ENCODE assay signal across 14 cellular contexts in the genomic region with DNA sequence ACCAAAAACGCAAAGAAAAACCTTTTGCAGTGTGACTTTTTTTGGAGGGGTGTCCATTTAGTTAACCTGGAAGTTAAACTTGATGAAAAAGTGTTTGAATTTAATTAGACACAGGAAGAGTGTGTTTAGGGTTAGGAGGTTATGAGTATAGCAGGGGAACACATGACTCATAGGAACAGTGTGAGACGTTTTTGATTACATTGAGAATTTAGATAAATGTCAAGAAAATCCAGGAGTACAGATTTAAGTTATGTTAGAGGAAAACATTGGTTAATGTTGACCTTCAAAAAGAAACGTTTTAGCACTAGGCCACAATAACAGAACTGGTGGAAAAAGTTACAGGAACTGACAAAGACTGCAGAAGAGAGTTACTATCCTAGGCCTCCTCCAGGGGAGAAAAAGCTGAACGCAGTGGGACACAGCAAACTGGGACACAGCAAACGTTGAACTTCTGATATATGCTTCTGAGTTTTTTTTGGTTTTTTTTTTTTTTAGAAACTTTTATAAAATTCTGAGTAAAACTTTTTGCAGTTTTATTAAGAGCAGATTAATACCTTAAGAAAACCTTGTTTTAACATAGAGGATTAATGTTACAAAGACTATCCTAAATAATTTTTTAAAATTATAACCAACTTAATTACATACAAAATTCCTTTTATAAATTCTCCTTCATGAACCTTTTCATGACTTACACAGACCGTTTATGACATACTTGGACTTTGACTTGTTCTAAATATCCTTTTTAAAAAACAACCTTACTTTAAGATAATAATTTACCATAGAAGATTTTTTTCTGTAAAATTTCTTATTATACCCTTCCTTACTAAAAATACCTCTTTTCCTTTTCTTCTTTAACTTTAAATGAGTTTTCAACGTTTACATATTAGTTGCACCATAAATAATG. TPM values are rescaled to one million over a fixed set of nuclear protein-coding genes. Genes with fewer than 3 reads are reported as not detected.
A peak's percentile ranks its signal among the peaks of the same experiment; 100 is the strongest.
DNase-seq lines count a peak whose midpoint lies in the region; ATAC-seq and TF ChIP-seq lines count a peak whose summit lies in the region.
"Had no signal": no experiment of that assay in that cellular context is flagged by ENCODE, and none has a peak within 500 bp of the region (broad histone marks: within the 10 kb centered on the region; RNA-seq: fewer than 3 reads in every experiment).

No MANE protein-coding gene starts in this region.

- DNase-seq in NCI-H2107 treated with DMSO at 0.1 percent for 48 hours (lab: John Stamatoyannopoulos, UW; ENCODE audit: unreplicated experiment) (peak; percentile 28), NCI-H2107 (lab: John Stamatoyannopoulos, UW) (no peak), KBM-7 (peak; percentile 34), left kidney (ENCODE audit: low read depth, low spot score) (peak; percentile 42), mucosa of descending colon (no peak)
- no peak for DNase-seq in activated CD4-positive, alpha-beta memory T cell treated with anti-CD3 and anti-CD28 coated beads, Interleukin-2, amount 10 ng/mL, durations not matched to agents 7 days and 5 days
- DNase-seq in stimulated activated CD8-positive, alpha-beta memory T cell treated with anti-CD3 and anti-CD28 coated beads, Interleukin-4, amount 100 ng/mL, for 48 hours: no peak
- DNase-seq: NCI-H2029; stimulated activated CD4-positive, alpha-beta T cell treated with anti-CD3 and anti-CD28 coated beads, Interleukin-4, amount 100 ng/mL, for 4 hours had no signal

- H3K27me3 Mint-ChIP-seq in activated naive CD8-positive, alpha-beta T cell: no peaks in the 10 kb centered on the region
- H3K27me3 Mint-ChIP-seq in activated CD4-positive, alpha-beta memory T cell treated with anti-CD3 and anti-CD28 coated beads, Interleukin-2, amount 10 ng/mL, durations not matched to agents 7 days and 5 days: no peaks in the 10 kb centered on the region

- H3K9me3 Mint-ChIP-seq in activated naive CD8-positive, alpha-beta T cell (ENCODE audit: low read depth): peaks cover 12% of the 10 kb centered on the region
- H3K9me3 Mint-ChIP-seq in activated CD4-positive, alpha-beta memory T cell treated with anti-CD3 and anti-CD28 coated beads, Interleukin-2, amount 10 ng/mL, durations not matched to agents 7 days and 5 days: peaks cover 42% of the 10 kb centered on the region

- no peaks in the 10 kb centered on the region for H3K36me3 ChIP-seq in mucosa of descending colon (ENCODE audit: low read depth)
- H3K36me3 ChIP-seq: prostate gland had no signal

- POLR2A ChIA-PET in activated CD4-positive, alpha-beta memory T cell treated with anti-CD3 and anti-CD28 coated beads, Interleukin-2, amount 10 ng/mL, durations not matched to agents 7 days and 5 days (lab: Charles Lee): no interaction called here

- H3K4me3 ChIP-seq in mucosa of descending colon: no peak overlapping the region
- H3K4me3 ChIP-seq: prostate gland, SJCRH30, suprapubic skin had no signal

- peaks cover 25% of the 10 kb centered on the region for H3K36me3 Mint-ChIP-seq in activated naive CD8-positive, alpha-beta T cell
- H3K36me3 Mint-ChIP-seq in activated CD4-positive, alpha-beta memory T cell treated with anti-CD3 and anti-CD28 coated beads, Interleukin-2, amount 10 ng/mL, durations not matched to agents 7 days and 5 days (ENCODE audit: low read depth): peaks cover 28% of the 10 kb centered on the region

- peaks cover 8% of the 10 kb centered on the region for H3K4me1 Mint-ChIP-seq in activated naive CD8-positive, alpha-beta T cell (ENCODE audit: low read depth)
- no peaks in the 10 kb centered on the region for H3K4me1 Mint-ChIP-seq in activated CD4-positive, alpha-beta memory T cell treated with anti-CD3 and anti-CD28 coated beads, Interleukin-2, amount 10 ng/mL, durations not matched to agents 7 days and 5 days

- ATAC-seq in mucosa of descending colon: no peak
- ATAC-seq: WTC11 had no signal

- intact Hi-C loops in mucosa of descending colon (cut with DNase I, micrococcal nuclease): no loop called here

- H3K9me3 ChIP-seq in mucosa of descending colon: peaks cover 35% of the 10 kb centered on the region
- H3K9me3 ChIP-seq: prostate gland had no signal

- H3K27ac Mint-ChIP-seq in activated naive CD8-positive, alpha-beta T cell: peak overlapping the region; percentile 72
- H3K27ac Mint-ChIP-seq in activated CD4-positive, alpha-beta memory T cell treated with anti-CD3 and anti-CD28 coated beads, Interleukin-2, amount 10 ng/mL, durations not matched to agents 7 days and 5 days: no peak overlapping the region
- H3K27ac Mint-ChIP-seq: WTC11 had no signal

- H3K4me1 ChIP-seq in mucosa of descending colon (ENCODE audit: low read depth): no peaks in the 10 kb centered on the region
- H3K4me1 ChIP-seq: prostate gland, SJCRH30, suprapubic skin had no signal

- no peak for TF ChIP-seq CTCF in mucosa of descending colon (IDR thresholded peaks at IDR 0.05)

- in situ Hi-C loops in KBM-7 (cut with MboI; ENCODE audit: low pct_unique_long_range_greater_than_20kb, low sequenced_read_pairs): no loop called here

- no peak overlapping the region for H3K4me3 Mint-ChIP-seq in activated naive CD8-positive, alpha-beta T cell
- no peak overlapping the region for H3K4me3 Mint-ChIP-seq in activated CD4-positive, alpha-beta memory T cell treated with anti-CD3 and anti-CD28 coated beads, Interleukin-2, amount 10 ng/mL, durations not matched to agents 7 days and 5 days
- H3K4me3 Mint-ChIP-seq: WTC11 had no signal

- CTCF ChIA-PET in activated CD4-positive, alpha-beta memory T cell treated with anti-CD3 and anti-CD28 coated beads, Interleukin-2, amount 10 ng/mL, durations not matched to agents 7 days and 5 days (lab: Charles Lee): interaction anchor here (1.2 kb wide), 1 partner anchor 107 kb away, joined by 4 read pairs; no protein-coding TSS in a partner anchor

RNA-seq across cellular contexts. Expression of a gene that starts 22.2 kb away (rescaled TPM):
- 1 to 10 TPM; 6.4 TPM for total RNA-seq in activated CD4-positive, alpha-beta memory T cell treated with anti-CD3 and anti-CD28 coated beads, Interleukin-2, amount 10 ng/mL, durations not matched to agents 7 days and 5 days
- total RNA-seq in mucosa of descending colon: 10 to 100 TPM; 15.3 to 18.0 (median 17.1) TPM

Comparison
In these comparisons a context has a peak if more than half of its experiments do, and no peak if none do; other contexts are left out.
1. DNase-seq: peak in NCI-H2107 treated with DMSO at 0.1 percent for 48 hours (single experiment), KBM-7 (single experiment) and left kidney (single experiment); none in NCI-H2107 (single experiment), activated CD4-positive, alpha-beta memory T cell treated with anti-CD3 and anti-CD28 coated beads, Interleukin-2, amount 10 ng/mL, durations not matched to agents 7 days and 5 days (single experiment), stimulated activated CD8-positive, alpha-beta memory T cell treated with anti-CD3 and anti-CD28 coated beads, Interleukin-4, amount 100 ng/mL, for 48 hours (single experiment) and mucosa of descending colon (0 of 3).